ENCODE assay signal across 2 cellular contexts in genomic region chrX:10450959-10451355, GRCh38.
TF ChIP-seq lines count a peak whose summit lies in the region.

No MANE protein-coding gene starts in this region.

TF ChIP-seq in IMR-90, 13 proteins besides CTCF, POLR2A, EP300 and RAD21:
- TF ChIP-seq ELK1 (IDR thresholded peaks at IDR 0.05; ENCODE audit: borderline replicate concordance, low read depth, low read length) = no peak
- TF ChIP-seq CHD1 (IDR thresholded peaks at IDR 0.05; ENCODE audit: low read depth, low read length) = no peak
- no peak for TF ChIP-seq NFE2L2 (IDR thresholded peaks at IDR 0.05; ENCODE audit: low read depth, low read length)
- no peak for TF ChIP-seq RCOR1 (IDR thresholded peaks at IDR 0.05; ENCODE audit: insufficient replicate concordance, low read length)
- no peak for TF ChIP-seq MAFK (IDR thresholded peaks at IDR 0.05; ENCODE audit: low read depth, low read length)
- TF ChIP-seq FOS (IDR thresholded peaks at IDR 0.05; ENCODE audit: low read depth, low read length) = no peak
- TF ChIP-seq SMC3 (IDR thresholded peaks at IDR 0.05; ENCODE audit: low read depth, low read length) = no peak
- no peak for TF ChIP-seq MXI1 (IDR thresholded peaks at IDR 0.05; ENCODE audit: borderline replicate concordance, low read depth, low read length)
- TF ChIP-seq BHLHE40 (IDR thresholded peaks at IDR 0.05; ENCODE audit: low read depth, low read length) = no peak
- no peak for TF ChIP-seq CEBPB (IDR thresholded peaks at IDR 0.05; ENCODE audit: low read depth, low read length)
- TF ChIP-seq USF2 (IDR thresholded peaks at IDR 0.05; ENCODE audit: low read depth, low read length) = no peak
- TF ChIP-seq RFX5 (IDR thresholded peaks at IDR 0.05; ENCODE audit: low read depth, low read length) = no peak
- no peak for TF ChIP-seq MAZ (IDR thresholded peaks at IDR 0.05; ENCODE audit: borderline replicate concordance, low read depth, low read length)

TF ChIP-seq in WTC11, 78 proteins besides CTCF, POLR2A, EP300 and RAD21:
- TF ChIP-seq ZBTB43 (CRISPR knock-in tag; IDR thresholded peaks at IDR 0.05) (no peak), ATF3 (CRISPR knock-in tag; conservative IDR thresholded peaks at IDR 0.05) (no peak), GTF2I (CRISPR knock-in tag; conservative IDR thresholded peaks at IDR 0.05) (no peak), E2F5 (CRISPR knock-in tag; IDR thresholded peaks at IDR 0.05) (no peak), TCF7 (CRISPR knock-in tag; IDR thresholded peaks at IDR 0.05; ENCODE audit: low read depth) (no peak), USF1 (CRISPR knock-in tag; IDR thresholded peaks at IDR 0.05) (no peak), NR3C1 (CRISPR knock-in tag; conservative IDR thresholded peaks at IDR 0.05; ENCODE audit: low read depth) (no peak)
- TF ChIP-seq, protein P1, sequence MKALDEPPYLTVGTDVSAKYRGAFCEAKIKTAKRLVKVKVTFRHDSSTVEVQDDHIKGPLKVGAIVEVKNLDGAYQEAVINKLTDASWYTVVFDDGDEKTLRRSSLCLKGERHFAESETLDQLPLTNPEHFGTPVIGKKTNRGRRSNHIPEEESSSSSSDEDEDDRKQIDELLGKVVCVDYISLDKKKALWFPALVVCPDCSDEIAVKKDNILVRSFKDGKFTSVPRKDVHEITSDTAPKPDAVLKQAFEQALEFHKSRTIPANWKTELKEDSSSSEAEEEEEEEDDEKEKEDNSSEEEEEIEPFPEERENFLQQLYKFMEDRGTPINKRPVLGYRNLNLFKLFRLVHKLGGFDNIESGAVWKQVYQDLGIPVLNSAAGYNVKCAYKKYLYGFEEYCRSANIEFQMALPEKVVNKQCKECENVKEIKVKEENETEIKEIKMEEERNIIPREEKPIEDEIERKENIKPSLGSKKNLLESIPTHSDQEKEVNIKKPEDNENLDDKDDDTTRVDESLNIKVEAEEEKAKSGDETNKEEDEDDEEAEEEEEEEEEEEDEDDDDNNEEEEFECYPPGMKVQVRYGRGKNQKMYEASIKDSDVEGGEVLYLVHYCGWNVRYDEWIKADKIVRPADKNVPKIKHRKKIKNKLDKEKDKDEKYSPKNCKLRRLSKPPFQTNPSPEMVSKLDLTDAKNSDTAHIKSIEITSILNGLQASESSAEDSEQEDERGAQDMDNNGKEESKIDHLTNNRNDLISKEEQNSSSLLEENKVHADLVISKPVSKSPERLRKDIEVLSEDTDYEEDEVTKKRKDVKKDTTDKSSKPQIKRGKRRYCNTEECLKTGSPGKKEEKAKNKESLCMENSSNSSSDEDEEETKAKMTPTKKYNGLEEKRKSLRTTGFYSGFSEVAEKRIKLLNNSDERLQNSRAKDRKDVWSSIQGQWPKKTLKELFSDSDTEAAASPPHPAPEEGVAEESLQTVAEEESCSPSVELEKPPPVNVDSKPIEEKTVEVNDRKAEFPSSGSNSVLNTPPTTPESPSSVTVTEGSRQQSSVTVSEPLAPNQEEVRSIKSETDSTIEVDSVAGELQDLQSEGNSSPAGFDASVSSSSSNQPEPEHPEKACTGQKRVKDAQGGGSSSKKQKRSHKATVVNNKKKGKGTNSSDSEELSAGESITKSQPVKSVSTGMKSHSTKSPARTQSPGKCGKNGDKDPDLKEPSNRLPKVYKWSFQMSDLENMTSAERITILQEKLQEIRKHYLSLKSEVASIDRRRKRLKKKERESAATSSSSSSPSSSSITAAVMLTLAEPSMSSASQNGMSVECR (CRISPR knock-in tag; IDR thresholded peaks at IDR 0.05; ENCODE audit: borderline replicate concordance) = no peak
TF ChIP-seq in WTC11: peak in this region for 0.
